ENCODE assay signal across 32 cellular contexts in the genomic region with DNA sequence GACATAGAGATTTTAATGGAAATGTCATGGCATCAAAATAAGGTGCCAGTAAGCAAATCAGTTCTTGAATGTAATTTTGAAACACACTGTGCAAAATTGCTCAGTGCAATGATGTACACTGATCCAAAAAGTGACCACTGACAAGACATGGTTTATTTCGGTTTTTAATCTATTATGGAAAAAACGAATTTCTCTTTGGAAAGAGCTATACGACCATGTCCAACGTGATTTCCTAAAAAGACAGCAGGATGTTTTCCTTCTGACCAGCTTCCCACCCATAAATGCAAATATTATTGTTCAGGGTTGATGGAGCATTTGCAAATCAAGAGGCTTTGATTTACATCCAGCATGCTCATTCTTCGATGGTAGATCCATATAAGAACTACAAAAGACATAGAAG. TPM values are rescaled to one million over a fixed set of nuclear protein-coding genes. Genes with fewer than 3 reads are reported as not detected.
"Had no signal": no experiment of that assay in that cellular context is flagged by ENCODE, and none has a peak within 500 bp of the region (broad histone marks: within the 10 kb centered on the region; RNA-seq: fewer than 3 reads in every experiment).

No MANE protein-coding gene starts in this region.

- ATAC-seq: stimulated activated effector memory CD8-positive, alpha-beta T cell treated with anti-CD3 and anti-CD28 coated beads, Interleukin-12 subunit alpha, Interleukin-12 subunit beta, amount 100 ng/mL, for 72 hours; stimulated activated memory B cell treated with anti-CD40 and anti-IgM and Interleukin-4, amounts not matched to agents 10 μg/mL and 1 μg/mL and 100 μg/mL, for 72 hours; stimulated activated naive B cell treated with anti-CD40 and anti-IgM and Interleukin-4, amounts not matched to agents 10 μg/mL and 1 μg/mL and 100 μg/mL, for 72 hours; stimulated activated naive CD8-positive, alpha-beta T cell treated with anti-CD3 and anti-CD28 coated beads, Interleukin-15, amount 100 ng/mL, for 72 hours; stimulated activated naive CD8-positive, alpha-beta T cell treated with anti-CD3 and anti-CD28 coated beads, Interleukin-15, Interleukin-2, amounts not matched to agents 100 U/mL and 50 U/mL, for 24 hours; upper lobe of right lung had no signal

- H3K4me3 ChIP-seq: stomach, suprapubic skin, testis, thoracic aorta, thyroid gland, tibial artery, tibial nerve, transverse colon, upper lobe of left lung, upper lobe of right lung, uterus, vagina had no signal

- H3K27ac ChIP-seq: stomach, suprapubic skin, testis, thoracic aorta, thyroid gland, tibial artery, tibial nerve, transverse colon, upper lobe of left lung, upper lobe of right lung, uterus, vagina had no signal

- H3K36me3 ChIP-seq: stomach, suprapubic skin, thoracic aorta, thyroid gland, tibial artery, tibial nerve, transverse colon, upper lobe of left lung, upper lobe of right lung, uterus, vagina had no signal

- H3K9me3 ChIP-seq: suprapubic skin, testis, thoracic aorta, thyroid gland, tibial artery, tibial nerve, transverse colon, upper lobe of left lung, upper lobe of right lung, uterus, vagina had no signal

- DNase-seq: stimulated activated CD4-positive, alpha-beta T cell treated with anti-CD3 and anti-CD28 coated beads, Interleukin-2, amount 100 ng/mL, for 48 hours; stimulated activated CD4-positive, alpha-beta T cell treated with anti-CD3 and anti-CD28 coated beads, Interleukin-4, amount 100 ng/mL, for 1 hour; stimulated activated CD4-positive, alpha-beta T cell treated with anti-CD3 and anti-CD28 coated beads, Interleukin-4, amount 100 ng/mL, for 24 hours; stimulated activated CD4-positive, alpha-beta T cell treated with anti-CD3 and anti-CD28 coated beads, Interleukin-4, amount 100 ng/mL, for 4 hours; stimulated activated CD8-positive, alpha-beta memory T cell treated with anti-CD3 and anti-CD28 coated beads, Interleukin-4, amount 100 ng/mL, for 48 hours; stimulated activated naive B cell treated with anti-CD40 and anti-IgM and Interleukin-4, amounts not matched to agents 10 μg/mL and 1 μg/mL and 100 μg/mL, for 72 hours; stimulated activated naive CD4-positive, alpha-beta T cell; stimulated activated naive CD4-positive, alpha-beta T cell treated with Interleukin-2 at 50 U/mL for 16 hours; stimulated activated naive CD8-positive, alpha-beta T cell treated with anti-CD3 and anti-CD28 coated beads, Interleukin-15, amount 100 ng/mL, for 72 hours; stimulated activated naive CD8-positive, alpha-beta T cell treated with anti-CD3 and anti-CD28 coated beads, Interleukin-15, Interleukin-2, amounts not matched to agents 100 U/mL and 50 U/mL, for 24 hours; stomach; substantia nigra; testis; thyroid gland; tibial artery; transverse colon; trophoblast cell; upper lobe of left lung; upper lobe of right lung; uterus had no signal

- FAIRE-seq: urothelium cell line had no signal

- H3K27me3 ChIP-seq: stomach, suprapubic skin, testis, thyroid gland, tibial artery, tibial nerve, transverse colon, upper lobe of left lung, upper lobe of right lung, uterus, vagina had no signal

- H3K4me1 ChIP-seq: stomach, suprapubic skin, testis, thyroid gland, tibial artery, tibial nerve, transverse colon, upper lobe of left lung, upper lobe of right lung, uterus, vagina had no signal

RNA-seq across cellular contexts. Expression of gene MAGEA1, which starts 17.1 kb away (rescaled TPM):
- total RNA-seq: stomach, subcutaneous adipose tissue, suprapubic skin, temporal lobe, thoracic aorta, thyroid gland, tibial nerve, transverse colon, upper lobe of right lung, ureter, urinary bladder, uterus, vagina had no signal
- polyA plus RNA-seq: stomach, thymus, urinary bladder had no signal
